8 cellular contexts compared by ENCODE assay signal in genomic region chr7:69597278-69598076, GRCh38. TPM values are rescaled to one million over a fixed set of nuclear protein-coding genes. Genes with fewer than 3 reads are reported as not detected.
DNase-seq lines count a peak whose midpoint lies in the region; ATAC-seq and FAIRE-seq lines count a peak whose summit lies in the region.

No MANE protein-coding gene starts in this region.

- DNase-seq in adipocyte (ENCODE audit: low read depth) (peak; percentile 68), iPS-NIHi11 (ENCODE audit: low spot score) (peak; percentile 54), small intestine (no peak), mesenteric fat pad (ENCODE audit: low spot score) (no peak)

- no peaks in the 10 kb centered on the region for H3K27me3 ChIP-seq in BLaER1 treated with 17β-estradiol and CSF1 and Interleukin-3, amounts not matched to agents 10 nM and 100 nM
- H3K27me3 ChIP-seq in adipocyte (replicated peaks; ENCODE audit: control insufficient read depth, insufficient read depth, low read length) (no peaks in the 10 kb centered on the region), small intestine (ENCODE audit: control insufficient read depth in 2 of 2, insufficient read depth in 2 of 2, low read length in 2 of 2) (no peaks in the 10 kb centered on the region)

- peaks cover 2 to 29% (median 23%) of the 10 kb centered on the region in 11 experiments; a peak in 20 of 22 replicates for H4K20me1 ChIP-seq in BLaER1 treated with 17β-estradiol and CSF1 and Interleukin-3, amounts not matched to agents 10 nM and 100 nM

- peak overlapping the region; percentile 69 to 94 (median 90) for H3K4me3 ChIP-seq in BLaER1 treated with 17β-estradiol and CSF1 and Interleukin-3, amounts not matched to agents 10 nM and 100 nM
- peak overlapping the region; percentile 83 for H3K4me3 ChIP-seq in adipocyte (ENCODE audit: low read length)
- peak overlapping the region; percentile 69 to 75 for H3K4me3 ChIP-seq in small intestine (ENCODE audit: low read depth in 1 of 2, low read length in 2 of 2)

- peaks cover 23 to 39% (median 37%) of the 10 kb centered on the region in 10 experiments for H3K4me1 ChIP-seq in BLaER1 treated with 17β-estradiol and CSF1 and Interleukin-3, amounts not matched to agents 10 nM and 100 nM
- H3K4me1 ChIP-seq in adipocyte (ENCODE audit: control insufficient read depth, insufficient read depth, low read length) = peaks cover 13% of the 10 kb centered on the region
- H3K4me1 ChIP-seq in small intestine (ENCODE audit: control insufficient read depth in 2 of 2, insufficient read depth in 1 of 2, low read depth in 1 of 2, low read length in 1 of 2) = no peaks in the 10 kb centered on the region

- no peak for FAIRE-seq in small intestine (lab: Jason Lieb, UNC)

- peak overlapping the region; percentile 77 to 97 (median 92) for H3K9ac ChIP-seq in BLaER1 treated with 17β-estradiol and CSF1 and Interleukin-3, amounts not matched to agents 10 nM and 100 nM
- H3K9ac ChIP-seq in adipocyte (ENCODE audit: low read length) = peak overlapping the region; percentile 81

- no peaks in the 10 kb centered on the region for H3K36me3 ChIP-seq in BLaER1 treated with 17β-estradiol and CSF1 and Interleukin-3, amounts not matched to agents 10 nM and 100 nM
- H3K36me3 ChIP-seq in adipocyte (ENCODE audit: control insufficient read depth, insufficient read depth, low read length, severe bottlenecking) (no peaks in the 10 kb centered on the region), small intestine (ENCODE audit: control insufficient read depth in 2 of 2, insufficient read depth in 2 of 2, low read length in 2 of 2) (no peaks in the 10 kb centered on the region)

- no peaks in the 10 kb centered on the region for H3K9me3 ChIP-seq in BLaER1 treated with 17β-estradiol and CSF1 and Interleukin-3, amounts not matched to agents 10 nM and 100 nM (replicated peaks in 1 of 11)
- H3K9me3 ChIP-seq in adipocyte (ENCODE audit: control insufficient read depth, low read length) = no peaks in the 10 kb centered on the region
- no peaks in the 10 kb centered on the region for H3K9me3 ChIP-seq in small intestine (ENCODE audit: control insufficient read depth, low read depth)

- H3K27ac ChIP-seq in BLaER1 treated with 17β-estradiol and CSF1 and Interleukin-3, amounts not matched to agents 10 nM and 100 nM = peak overlapping the region; percentile 55 to 98 (median 93); a peak in 21 of 22 replicates
- peak overlapping the region in 1 of 2 donors; percentile 62 for H3K27ac ChIP-seq in small intestine (ENCODE audit: low read depth in 1 of 2, low read length in 1 of 2)

- ATAC-seq in GM19328 (IDR thresholded peaks at IDR 0.05; ENCODE audit: unreplicated experiment) = peak; percentile 13
- peak; percentile 11 for ATAC-seq in HG03460 (IDR thresholded peaks at IDR 0.05; ENCODE audit: unreplicated experiment)
- no peak for ATAC-seq in HG03095 (IDR thresholded peaks at IDR 0.05; ENCODE audit: unreplicated experiment)

- 0 to 1% (median 1%) methylated on average over 40 to 77 of the region's 78 CpGs for WGBS in small intestine, 3 donors

- peak overlapping the region; percentile 82 to 98 (median 95) for H3K4me2 ChIP-seq in BLaER1 treated with 17β-estradiol and CSF1 and Interleukin-3, amounts not matched to agents 10 nM and 100 nM

RNA-seq across cellular contexts. Expression of gene AUTS2, which starts 0.8 kb away (rescaled TPM):
- 10 to 100 TPM in 1 of 3 donors, 1 to 10 TPM in 2; 4.9 to 18.4 (median 8.8) TPM for polyA plus RNA-seq in small intestine
- 28.1 TPM for total RNA-seq in mesenteric fat pad

Comparison
In these comparisons a context has a peak if more than half of its experiments do, and no peak if none do; other contexts are left out.
1. DNase-seq: peak in adipocyte (single experiment) and iPS-NIHi11 (single experiment); none in small intestine (single experiment) and mesenteric fat pad (single experiment).
2. Peak in every context shown above with its lines, with median percentiles within 50 percentile points of each other: H3K4me3 ChIP-seq.